In the genomic region with DNA sequence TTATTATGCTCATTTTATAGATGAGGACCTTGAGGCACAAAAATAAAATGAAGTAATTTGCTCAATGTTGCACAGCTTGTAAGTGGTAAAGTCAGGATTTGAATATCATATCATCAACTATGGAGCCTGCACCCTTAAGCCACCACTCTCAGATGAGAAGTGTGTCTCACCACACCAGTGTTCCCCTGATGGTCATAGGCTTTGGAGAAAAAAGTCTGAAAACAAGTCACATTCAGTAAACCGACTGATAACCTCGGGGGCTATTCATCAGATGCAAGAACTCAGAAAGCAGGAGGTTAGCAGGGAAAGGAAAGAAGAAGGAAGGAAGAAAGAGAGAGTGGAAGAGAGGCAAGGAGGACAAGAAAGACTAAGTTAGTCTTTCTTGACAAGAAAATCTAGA, we compare ENCODE assay signal across 26 cellular contexts. TPM values are rescaled to one million over a fixed set of nuclear protein-coding genes. Genes with fewer than 3 reads are reported as not detected.
DNase-seq lines count a peak whose midpoint lies in the region; ATAC-seq and TF ChIP-seq lines count a peak whose summit lies in the region.
"Had no signal": no experiment of that assay in that cellular context is flagged by ENCODE, and none has a peak within 500 bp of the region (broad histone marks: within the 10 kb centered on the region; RNA-seq: fewer than 3 reads in every experiment).

No MANE protein-coding gene starts in this region.

- ATAC-seq in activated naive CD8-positive, alpha-beta T cell treated with anti-CD3 and anti-CD28 coated beads, Interleukin-2, amount 50 U/mL, for 24 hours: no peak
- no peak for ATAC-seq in activated B cell treated with CpG ODN at 0.5 μM for 24 hours (ENCODE audit: low read depth)
- no peak for ATAC-seq in HG03342 (IDR thresholded peaks at IDR 0.05; ENCODE audit: unreplicated experiment)
- ATAC-seq: foreskin keratinocyte, upper lobe of right lung had no signal

- CTCF ChIA-PET in activated B cell treated with CpG ODN at 0.5 μM for 24 hours (lab: Charles Lee): interaction anchor here (1.7 to 9.3 kb wide), 2 partner anchors 30 to 38 kb away, joined by 8 to 150 read pairs; no protein-coding TSS in a partner anchor

- DNase-seq in activated naive CD8-positive, alpha-beta T cell treated with anti-CD3 and anti-CD28 coated beads, Interleukin-2, amount 50 U/mL, for 24 hours: no peak
- peak; percentile 66 for DNase-seq in Jurkat, Clone E6-1 (ENCODE audit: low read depth, low spot score)
- DNase-seq in activated B cell treated with CpG ODN at 0.5 μM for 24 hours: no peak
- no peak for DNase-seq in dedifferentiated amniotic fluid mesenchymal stem cell (ENCODE audit: extremely low spot score)
- DNase-seq: activated CD8-positive, alpha-beta memory T cell treated with anti-CD3 and anti-CD28 coated beads for 24 hours; activated gamma-delta T cell; Calu3; central memory CD4-positive, alpha-beta T cell; erythroblast; foreskin keratinocyte; H9; Karpas-422; NCI-H1105; NCI-H510A; occipital lobe; OCI-M1; Right ventricle myocardium superior; stimulated activated CD4-positive, alpha-beta T cell treated with anti-CD3 and anti-CD28 coated beads, Interleukin-4, amount 100 ng/mL, for 24 hours; upper lobe of right lung; WERI-Rb-1 had no signal

- no peaks in the 10 kb centered on the region for H3K9me3 Mint-ChIP-seq in activated naive CD8-positive, alpha-beta T cell (ENCODE audit: low read depth)
- no peaks in the 10 kb centered on the region for H3K9me3 Mint-ChIP-seq in activated naive CD8-positive, alpha-beta T cell treated with anti-CD3 and anti-CD28 coated beads, Interleukin-2, amount 50 U/mL, for 24 hours
- no peaks in the 10 kb centered on the region for H3K9me3 Mint-ChIP-seq in activated B cell treated with CpG ODN at 0.5 μM for 24 hours
- H3K9me3 Mint-ChIP-seq: H9 had no signal

- POLR2A ChIA-PET in activated B cell treated with CpG ODN at 0.5 μM for 24 hours (lab: Charles Lee): interaction anchor here (0.6 to 2.3 kb wide), 5 partner anchors 10 to 261 kb away, joined by 4 to 9 read pairs (median 5); partner anchors contain the start of gene CEP128

- no peak for TF ChIP-seq CTCF in activated B cell treated with CpG ODN at 0.5 μM for 24 hours (IDR thresholded peaks at IDR 0.05)

- H3K36me3 Mint-ChIP-seq in activated naive CD8-positive, alpha-beta T cell: peaks cover 4% of the 10 kb centered on the region
- no peaks in the 10 kb centered on the region for H3K36me3 Mint-ChIP-seq in activated naive CD8-positive, alpha-beta T cell treated with anti-CD3 and anti-CD28 coated beads, Interleukin-2, amount 50 U/mL, for 24 hours (ENCODE audit: low read depth)
- no peaks in the 10 kb centered on the region for H3K36me3 Mint-ChIP-seq in activated B cell treated with CpG ODN at 0.5 μM for 24 hours (ENCODE audit: low read depth)

- H3K27me3 ChIP-seq in thymus (ENCODE audit: control insufficient read depth, insufficient read depth): no peaks in the 10 kb centered on the region
- H3K27me3 ChIP-seq: ascending aorta, upper lobe of right lung had no signal

- intact Hi-C loops in activated B cell treated with CpG ODN at 0.5 μM for 24 hours (cut with micrococcal nuclease): loop anchor here (2.0 to 5.0 kb wide), 2 partner anchors 261 to 574 kb away; partner anchors contain the start of gene SEL1L

- peak overlapping the region; percentile 92 for H3K27ac ChIP-seq in thymus (ENCODE audit: low read depth)
- H3K27ac ChIP-seq: ascending aorta, foreskin keratinocyte, hepatocyte, upper lobe of right lung, WERI-Rb-1 had no signal

- peak overlapping the region; percentile 85 for H3K27ac Mint-ChIP-seq in activated naive CD8-positive, alpha-beta T cell
- H3K27ac Mint-ChIP-seq in activated naive CD8-positive, alpha-beta T cell treated with anti-CD3 and anti-CD28 coated beads, Interleukin-2, amount 50 U/mL, for 24 hours: no peak overlapping the region
- H3K27ac Mint-ChIP-seq in activated B cell treated with CpG ODN at 0.5 μM for 24 hours: peak overlapping the region; percentile 73
- H3K27ac Mint-ChIP-seq: H9 had no signal

- H3K4me1 ChIP-seq in thymus (ENCODE audit: control insufficient read depth, insufficient read depth, low read length): peaks cover 12% of the 10 kb centered on the region
- H3K4me1 ChIP-seq: foreskin keratinocyte had no signal

- no peaks in the 10 kb centered on the region for H3K27me3 Mint-ChIP-seq in activated naive CD8-positive, alpha-beta T cell
- H3K27me3 Mint-ChIP-seq in activated naive CD8-positive, alpha-beta T cell treated with anti-CD3 and anti-CD28 coated beads, Interleukin-2, amount 50 U/mL, for 24 hours: peaks cover 12% of the 10 kb centered on the region
- peaks cover 9% of the 10 kb centered on the region for H3K27me3 Mint-ChIP-seq in activated B cell treated with CpG ODN at 0.5 μM for 24 hours

- H3K9me3 ChIP-seq in thymus (ENCODE audit: control insufficient read depth): no peaks in the 10 kb centered on the region
- H3K9me3 ChIP-seq: ascending aorta, upper lobe of right lung had no signal

- 22% methylated on average over 2 of the region's 2 CpGs for WGBS in thymus

- H3K4me3 ChIP-seq in Jurkat, Clone E6-1 (ENCODE audit: low read length): peak overlapping the region; percentile 88
- peak overlapping the region; percentile 84 for H3K4me3 ChIP-seq in thymus (ENCODE audit: low read length)
- H3K4me3 ChIP-seq: ascending aorta, hepatocyte, upper lobe of right lung had no signal

- H3K4me3 Mint-ChIP-seq in activated naive CD8-positive, alpha-beta T cell: peak overlapping the region; percentile 62
- H3K4me3 Mint-ChIP-seq in activated naive CD8-positive, alpha-beta T cell treated with anti-CD3 and anti-CD28 coated beads, Interleukin-2, amount 50 U/mL, for 24 hours: no peak overlapping the region
- no peak overlapping the region for H3K4me3 Mint-ChIP-seq in activated B cell treated with CpG ODN at 0.5 μM for 24 hours
- H3K4me3 Mint-ChIP-seq: H9 had no signal

- peaks cover 3% of the 10 kb centered on the region for H3K36me3 ChIP-seq in thymus (ENCODE audit: control insufficient read depth, insufficient read depth)
- H3K36me3 ChIP-seq: ascending aorta, upper lobe of right lung, WERI-Rb-1 had no signal

- H3K4me1 Mint-ChIP-seq in activated naive CD8-positive, alpha-beta T cell (ENCODE audit: low read depth): peaks cover 41% of the 10 kb centered on the region
- H3K4me1 Mint-ChIP-seq in activated naive CD8-positive, alpha-beta T cell treated with anti-CD3 and anti-CD28 coated beads, Interleukin-2, amount 50 U/mL, for 24 hours: peaks cover 41% of the 10 kb centered on the region
- peaks cover 55% of the 10 kb centered on the region for H3K4me1 Mint-ChIP-seq in activated B cell treated with CpG ODN at 0.5 μM for 24 hours

RNA-seq across cellular contexts. Expression of gene TSHR, which starts 2.8 kb away (rescaled TPM):
- polyA plus RNA-seq in Jurkat, Clone E6-1 (2012; ENCODE audit: insufficient read depth, insufficient read length): 10.1 TPM
- total RNA-seq in activated B cell treated with CpG ODN at 0.5 μM for 24 hours: 0.17 TPM in 1 of 2 replicates, not detected in the other
- polyA plus RNA-seq in thymus: 10.3 TPM
- total RNA-seq: ascending aorta, Calu3, foreskin keratinocyte, H9, hepatocyte, HT-29, Right ventricle myocardium superior, upper lobe of right lung had no signal
- polyA plus RNA-seq: foreskin keratinocyte had no signal

RNA-seq across cellular contexts. Expression of gene CEP128, which starts 16.7 kb away (rescaled TPM):
- 9.2 TPM for polyA plus RNA-seq in Jurkat, Clone E6-1 (2012; ENCODE audit: insufficient read depth, insufficient read length)
- total RNA-seq in activated B cell treated with CpG ODN at 0.5 μM for 24 hours: 21.1 and 25.0 TPM in 2 replicates
- 7.6 TPM for polyA plus RNA-seq in thymus
